In the genomic region with DNA sequence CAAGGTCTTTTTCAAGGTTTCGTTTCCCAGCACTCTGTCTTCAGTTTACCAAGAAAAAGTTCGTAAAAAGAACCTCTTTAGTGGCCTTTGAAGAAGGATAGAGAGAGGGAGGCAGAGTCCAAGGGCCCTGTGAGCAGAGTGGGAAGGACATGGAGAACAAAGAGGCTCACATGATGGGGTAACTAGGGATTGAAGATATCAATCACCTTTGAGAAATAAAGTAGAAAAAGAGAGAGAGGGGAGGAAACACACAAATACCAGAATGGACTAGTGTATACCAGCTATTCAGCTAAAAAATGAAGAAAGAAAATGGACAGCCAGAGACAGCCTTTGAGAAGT, we compare ENCODE assay signal across 12 cellular contexts.
"Had no signal": no experiment of that assay in that cellular context is flagged by ENCODE, and none has a peak within 500 bp of the region (broad histone marks: within the 10 kb centered on the region; RNA-seq: fewer than 3 reads in every experiment).

No MANE protein-coding gene starts in this region.

- H3K27me3 ChIP-seq: ovary had no signal

- H3K9me3 ChIP-seq: ovary had no signal

- H3K4me3 ChIP-seq: ovary had no signal

- DNase-seq: activated B cell treated with CpG ODN at 0.5 μM for 24 hours; activated CD4-positive, alpha-beta T cell treated with anti-CD3 and anti-CD28 coated beads, Interleukin-2, amount 10 ng/mL, durations not matched to agents 7 days and 5 days; activated CD8-positive, alpha-beta memory T cell treated with anti-CD3 and anti-CD28 coated beads for 24 hours; activated naive CD4-positive, alpha-beta T cell treated with anti-CD3 and anti-CD28 coated beads for 36 hours; activated T-cell treated with anti-CD3 and anti-CD28 coated beads for 4 hours; cerebellar nuclear complex; endodermal cell; erythroblast; hippocampal formation; stimulated activated CD4-positive, alpha-beta T cell treated with anti-CD3 and anti-CD28 coated beads, Interleukin-4, amount 100 ng/mL, for 24 hours had no signal

- H3K36me3 ChIP-seq: ovary had no signal

- ATAC-seq: activated T-helper 17 cell treated with anti-CD3 and anti-CD28 coated beads, Interleukin-2, amount 50 U/mL, for 72 hours had no signal
